ENCODE assay signal across 13 cellular contexts in genomic region chr3:159785276-159785675, GRCh38. TPM values are rescaled to one million over a fixed set of nuclear protein-coding genes. Genes with fewer than 3 reads are reported as not detected.
DNase-seq lines count a peak whose midpoint lies in the region; ATAC-seq, FAIRE-seq and TF ChIP-seq lines count a peak whose summit lies in the region.
"Had no signal": no experiment of that assay in that cellular context is flagged by ENCODE, and none has a peak within 500 bp of the region (broad histone marks: within the 10 kb centered on the region; RNA-seq: fewer than 3 reads in every experiment).

No MANE protein-coding gene starts in this region.

- H3K27me3 Mint-ChIP-seq in HFFc6 (ENCODE audit: insufficient read depth) = peaks cover 2% of the 10 kb centered on the region; the same call in 1 of the 2 replicates

- H3K4me3 ChIP-seq in epithelial cell of esophagus (ENCODE audit: low read length) = no peak overlapping the region
- H3K4me3 ChIP-seq in skeletal muscle cell (ENCODE audit: low read depth, low read length) = no peak overlapping the region
- H3K4me3 ChIP-seq: suprapubic skin had no signal

- DNase-seq in HFFc6 (no peak), NCI-H748 (lab: John Stamatoyannopoulos, UW; ENCODE audit: unreplicated experiment) (peak; percentile 44), epithelial cell of esophagus (ENCODE audit: low read depth) (peak; percentile 92), skeletal muscle cell (ENCODE audit: low read depth) (peak; percentile 50), GM19239 (ENCODE audit: insufficient read length, low spot score) (no peak), ureter (ENCODE audit: low spot score) (no peak)
- DNase-seq: endodermal cell, KBM-7, NCI-H446 had no signal

- H3K9me3 Mint-ChIP-seq in HFFc6 = no peaks in the 10 kb centered on the region
- H3K9me3 Mint-ChIP-seq: endodermal cell had no signal

- peak overlapping the region; percentile 4; the same call in 1 of the 2 replicates for H3K27ac Mint-ChIP-seq in HFFc6
- H3K27ac Mint-ChIP-seq: endodermal cell had no signal

- ATAC-seq in GM19395 (IDR thresholded peaks at IDR 0.05; ENCODE audit: unreplicated experiment) (no peak), GM18907 (IDR thresholded peaks at IDR 0.05; ENCODE audit: unreplicated experiment) (no peak)
- ATAC-seq: Right ventricle myocardium inferior had no signal

- peaks cover 24% of the 10 kb centered on the region for H3K36me3 Mint-ChIP-seq in HFFc6 (ENCODE audit: low read depth)

- peak overlapping the region; percentile 29 for H3K4me3 Mint-ChIP-seq in HFFc6
- H3K4me3 Mint-ChIP-seq: endodermal cell had no signal

- peaks cover 83% of the 10 kb centered on the region for H3K4me1 Mint-ChIP-seq in HFFc6 (ENCODE audit: low read depth)

- TF ChIP-seq CTCF in HFFc6 (IDR thresholded peaks at IDR 0.05) (no peak), epithelial cell of esophagus (IDR thresholded peaks at IDR 0.05; ENCODE audit: insufficient read depth, low read depth, low read length, missing control alignments) (no peak)

- FAIRE-seq in GM19239 (lab: Jason Lieb, UNC) = no peak

RNA-seq across cellular contexts. Expression of gene SCHIP1, which starts 54.4 kb away (rescaled TPM):
- 1 to 10 TPM; 1.1 to 8.1 (median 2.2) TPM for total RNA-seq in HFFc6 (2021; fragmentation: NEBNext Ultra II Directional; extraction: Animal tissue kit (Norgen Biotek cat#: 25700))
- 5.8 TPM for total RNA-seq in ureter

Comparison
In these comparisons a context has a peak if more than half of its experiments do, and no peak if none do; other contexts are left out.
1. DNase-seq: peak in NCI-H748 (single experiment), epithelial cell of esophagus (single experiment) and skeletal muscle cell (single experiment); none in HFFc6 (single experiment), GM19239 (single experiment) and ureter (single experiment).